Comparison of ENCODE assay signal across 9 cellular contexts in genomic region chr2:196234672-196235071, GRCh38.
DNase-seq lines count a peak whose midpoint lies in the region; ATAC-seq and TF ChIP-seq lines count a peak whose summit lies in the region.
"Had no signal": no experiment of that assay in that cellular context is flagged by ENCODE, and none has a peak within 500 bp of the region (broad histone marks: within the 10 kb centered on the region; RNA-seq: fewer than 3 reads in every experiment).

No MANE protein-coding gene starts in this region.

- peak overlapping the region; percentile 82 for H3K27ac Mint-ChIP-seq in T-helper 2 cell treated with Interferon-gamma antibody and Interleukin-4, amounts not matched to agents 5 μg/mL and 100 μg/mL, for 36 hours

- H3K9me3 Mint-ChIP-seq in T-helper 2 cell treated with Interferon-gamma antibody and Interleukin-4, amounts not matched to agents 5 μg/mL and 100 μg/mL, for 36 hours = peaks cover 16% of the 10 kb centered on the region

- no peak overlapping the region for H3K4me3 ChIP-seq in cardiac fibroblast (replicated peaks in 1 of 2; ENCODE audit: low read depth in 2 of 2, low read length in 2 of 2)
- H3K4me3 ChIP-seq: thoracic aorta had no signal

- no peaks in the 10 kb centered on the region for H3K27me3 Mint-ChIP-seq in T-helper 2 cell treated with Interferon-gamma antibody and Interleukin-4, amounts not matched to agents 5 μg/mL and 100 μg/mL, for 36 hours (ENCODE audit: low read depth)

- peak overlapping the region; percentile 55 for H3K4me3 Mint-ChIP-seq in T-helper 2 cell treated with Interferon-gamma antibody and Interleukin-4, amounts not matched to agents 5 μg/mL and 100 μg/mL, for 36 hours

- H3K4me1 Mint-ChIP-seq in T-helper 2 cell treated with Interferon-gamma antibody and Interleukin-4, amounts not matched to agents 5 μg/mL and 100 μg/mL, for 36 hours (ENCODE audit: low read depth) = peaks cover 80% of the 10 kb centered on the region

- H3K36me3 Mint-ChIP-seq in T-helper 2 cell treated with Interferon-gamma antibody and Interleukin-4, amounts not matched to agents 5 μg/mL and 100 μg/mL, for 36 hours (ENCODE audit: low read depth) = peaks cover 9% of the 10 kb centered on the region

- peak; percentile 51 for DNase-seq in AG20443 (ENCODE audit: low spot score)
- peak; percentile 82 for DNase-seq in T-helper 2 cell treated with Interferon-gamma antibody and Interleukin-4, amounts not matched to agents 5 μg/mL and 100 μg/mL, for 36 hours (ENCODE audit: low spot score)
- peak; percentile 78 to 83 for DNase-seq in cardiac fibroblast (ENCODE audit: low read depth in 2 of 2)
- DNase-seq in stimulated activated CD4-positive, alpha-beta T cell treated with anti-CD3 and anti-CD28 coated beads, Interleukin-4, amount 100 ng/mL, for 24 hours = peak; percentile 76
- no peak for DNase-seq in NCI-H2196 (lab: John Stamatoyannopoulos, UW; ENCODE audit: unreplicated experiment)
- DNase-seq in NCI-H524 treated with DMSO at 0.1 percent for 48 hours (lab: John Stamatoyannopoulos, UW) = no peak
- no peak for DNase-seq in C1 segment of cervical spinal cord (lab: John Stamatoyannopoulos, UW)

- TF ChIP-seq CTCF in cardiac fibroblast (IDR thresholded peaks at IDR 0.05; ENCODE audit: low read depth, low read length) = no peak

- peak; percentile 51 for ATAC-seq in HG02623 (IDR thresholded peaks at IDR 0.05; ENCODE audit: unreplicated experiment)

Comparison
In these comparisons a context has a peak if more than half of its experiments do, and no peak if none do; other contexts are left out.
1. DNase-seq: peak in AG20443 (single experiment), T-helper 2 cell treated with Interferon-gamma antibody and Interleukin-4, amounts not matched to agents 5 μg/mL and 100 μg/mL, for 36 hours (single experiment), cardiac fibroblast (2 of 2) and stimulated activated CD4-positive, alpha-beta T cell treated with anti-CD3 and anti-CD28 coated beads, Interleukin-4, amount 100 ng/mL, for 24 hours (single experiment); none in NCI-H2196 (single experiment), NCI-H524 treated with DMSO at 0.1 percent for 48 hours (single experiment) and C1 segment of cervical spinal cord (0 of 14).